In the genomic region with DNA sequence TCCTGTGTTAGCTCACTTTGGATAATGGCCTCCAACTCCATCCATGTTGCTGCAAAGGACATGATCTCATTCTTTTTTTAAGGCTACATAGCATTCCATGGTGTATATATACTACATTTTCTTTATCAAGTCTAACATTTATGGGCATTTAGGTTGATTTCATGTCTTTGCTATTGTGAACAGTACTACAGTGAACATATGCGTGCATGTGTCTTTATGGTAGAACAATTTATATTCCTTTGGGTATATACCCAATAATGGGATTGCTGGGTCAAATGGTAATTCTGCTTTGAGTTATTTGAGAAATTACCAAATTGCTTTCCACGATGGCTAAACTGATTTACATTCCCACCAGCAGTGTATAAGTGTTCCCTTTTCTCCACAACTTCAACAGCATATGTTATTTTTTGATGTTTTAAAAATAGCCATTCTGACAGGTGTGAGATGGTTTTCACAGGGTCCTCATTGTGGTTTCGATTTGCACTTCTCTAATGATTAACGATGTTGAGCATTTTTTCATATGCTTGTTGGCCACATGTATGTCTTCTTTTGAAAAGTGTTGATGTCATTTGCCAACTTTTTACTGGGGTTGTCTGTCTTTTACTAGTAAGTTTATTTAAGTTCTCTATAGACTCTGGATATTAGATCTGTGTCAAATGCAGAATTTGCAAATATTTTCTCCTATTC, we compare ENCODE assay signal across 8 cellular contexts.
ATAC-seq and TF ChIP-seq lines count a peak whose summit lies in the region.
"Not testable (repeated sequence)": the region's sequence is repeated elsewhere in the genome, so short reads cannot be mapped to it uniquely, and the experiment has no call there.

No MANE protein-coding gene starts in this region.

- peak; percentile 92 for ATAC-seq in GM18520 (IDR thresholded peaks at IDR 0.05; ENCODE audit: unreplicated experiment)
- ATAC-seq in GM19328 (IDR thresholded peaks at IDR 0.05; ENCODE audit: unreplicated experiment), result peak; percentile 91
- peak; percentile 94 for ATAC-seq in GM21423 (IDR thresholded peaks at IDR 0.05; ENCODE audit: unreplicated experiment)
- peak; percentile 92 for ATAC-seq in HG02610 (IDR thresholded peaks at IDR 0.05; ENCODE audit: unreplicated experiment)
- ATAC-seq in HG02973 (IDR thresholded peaks at IDR 0.05; ENCODE audit: unreplicated experiment), result peak; percentile 94
- peak; percentile 97 for ATAC-seq in HG03175 (IDR thresholded peaks at IDR 0.05; ENCODE audit: unreplicated experiment)
- peak; percentile 87 for ATAC-seq in HG03565 (IDR thresholded peaks at IDR 0.05; ENCODE audit: unreplicated experiment)

- H3K4me1 ChIP-seq in DOHH2 (ENCODE audit: control insufficient read depth, low read length), result peaks cover 29% of the 10 kb centered on the region

- not testable (repeated sequence) for H3K79me2 ChIP-seq in DOHH2 (ENCODE audit: control insufficient read depth, low read length)

- peak overlapping the region; percentile 17 for H3K4me2 ChIP-seq in DOHH2 (ENCODE audit: low read length)

- H3K36me3 ChIP-seq in DOHH2 (ENCODE audit: control insufficient read depth, low read length), result not testable (repeated sequence)

- H3K9me2 ChIP-seq in DOHH2 (replicated peaks; ENCODE audit: control insufficient read depth, low read length), result not testable (repeated sequence)

- not testable (repeated sequence) for H3F3A ChIP-seq in DOHH2 (ENCODE audit: control insufficient read depth, insufficient read depth)

- not testable (repeated sequence) for H4K20me1 ChIP-seq in DOHH2 (ENCODE audit: control insufficient read depth, insufficient read depth, low read depth, low read length)

- TF ChIP-seq CTCF in DOHH2 (IDR thresholded peaks at IDR 0.05; ENCODE audit: low read depth, low read length, poor library complexity, severe bottlenecking), result not testable (repeated sequence)

- H3K9me3 ChIP-seq in DOHH2 (ENCODE audit: control insufficient read depth, insufficient read depth, low read length), result not testable (repeated sequence)

- peak overlapping the region; percentile 34 for H3K27ac ChIP-seq in DOHH2 (ENCODE audit: low read depth, low read length)

- not testable (repeated sequence) for H3K4me3 ChIP-seq in DOHH2 (ENCODE audit: low read length)

- not testable (repeated sequence) for H3K27me3 ChIP-seq in DOHH2 (ENCODE audit: control insufficient read depth, low read length)
